10 cellular contexts compared by ENCODE assay signal in genomic region chr6:132713355-132714134, GRCh38. TPM values are rescaled to one million over a fixed set of nuclear protein-coding genes. Genes with fewer than 3 reads are reported as not detected.
DNase-seq lines count a peak whose midpoint lies in the region; ATAC-seq, FAIRE-seq and TF ChIP-seq lines count a peak whose summit lies in the region.
"Had no signal": no experiment of that assay in that cellular context is flagged by ENCODE, and none has a peak within 500 bp of the region (broad histone marks: within the 10 kb centered on the region; RNA-seq: fewer than 3 reads in every experiment).

Gene VNN1, minus strand, starts transcription at chr6:132714055. Its CDS starts 20 bp downstream, at chr6:132714035.

- WGBS in psoas muscle, 3 donors, result 35 to 52% (median 40%) methylated on average over 8 of the region's 8 CpGs

- no peak within 1 kb of the TSS for H3K4me3 Mint-ChIP-seq in mesothelial cell of epicardium
- H3K4me3 Mint-ChIP-seq: activated T-helper 17 cell treated with anti-CD3 and anti-CD28 coated beads, Interleukin-2, amount 50 U/mL, for 72 hours had no signal

- DNase-seq in bronchial epithelial cell (ENCODE audit: low read depth) (no peak), psoas muscle (no peak), mesothelial cell of epicardium (ENCODE audit: low spot score in 2 of 2, unreplicated experiment in 2 of 2) (no peak), DMS53 (lab: John Stamatoyannopoulos, UW) (no peak), NCI-H2107 (lab: John Stamatoyannopoulos, UW) (no peak)

- TF ChIP-seq CTCF in bronchial epithelial cell (IDR thresholded peaks at IDR 0.05; ENCODE audit: insufficient read depth, low read length, severe bottlenecking) (no peak), psoas muscle (IDR thresholded peaks at IDR 0.05) (no peak), mesothelial cell of epicardium (IDR thresholded peaks at IDR 0.05; ENCODE audit: unreplicated experiment) (no peak)

- no peaks in the 10 kb centered on the region for H3K9me3 ChIP-seq in psoas muscle

- no peaks in the 10 kb centered on the region for H3K4me1 ChIP-seq in psoas muscle

- peak within 1 kb of the TSS; percentile 44 for H3K27ac ChIP-seq in psoas muscle

- H3K36me3 ChIP-seq in bronchial epithelial cell (ENCODE audit: control insufficient read depth, insufficient read depth, low read length) (no peaks in the 10 kb centered on the region), psoas muscle (ENCODE audit: insufficient read depth in 1 of 2, low read depth in 1 of 2) (no peaks in the 10 kb centered on the region)

- H3K4me3 ChIP-seq in bronchial epithelial cell (ENCODE audit: low read depth, low read length), result no peak within 1 kb of the TSS
- no peak within 1 kb of the TSS for H3K4me3 ChIP-seq in psoas muscle

- H3K27me3 ChIP-seq in bronchial epithelial cell (ENCODE audit: control insufficient read depth, insufficient read depth, low read length) (no peaks in the 10 kb centered on the region), psoas muscle (ENCODE audit: insufficient read depth in 3 of 3, low read length in 2 of 3) (no peaks in the 10 kb centered on the region)

- H3K27me3 Mint-ChIP-seq in mesothelial cell of epicardium (ENCODE audit: low read depth), result no peaks in the 10 kb centered on the region

- ATAC-seq in GM18868 (IDR thresholded peaks at IDR 0.05; ENCODE audit: unreplicated experiment) (peak; percentile 87), HG03196 (IDR thresholded peaks at IDR 0.05; ENCODE audit: unreplicated experiment) (peak; percentile 57), psoas muscle (peak in 3 of 4 donors; percentile 36 to 69 (median 68)), HG03457 (IDR thresholded peaks at IDR 0.05; ENCODE audit: unreplicated experiment) (no peak)
- ATAC-seq: activated T-helper 17 cell treated with anti-CD3 and anti-CD28 coated beads, Interleukin-2, amount 50 U/mL, for 72 hours had no signal

- peaks cover 4% of the 10 kb centered on the region for H3K9me3 Mint-ChIP-seq in mesothelial cell of epicardium
- H3K9me3 Mint-ChIP-seq: activated T-helper 17 cell treated with anti-CD3 and anti-CD28 coated beads, Interleukin-2, amount 50 U/mL, for 72 hours had no signal

- no peaks in the 10 kb centered on the region for H3K36me3 Mint-ChIP-seq in mesothelial cell of epicardium

- no peak within 1 kb of the TSS for H3K27ac Mint-ChIP-seq in mesothelial cell of epicardium
- H3K27ac Mint-ChIP-seq: activated T-helper 17 cell treated with anti-CD3 and anti-CD28 coated beads, Interleukin-2, amount 50 U/mL, for 72 hours had no signal

- peak; percentile 40 for FAIRE-seq in bronchial epithelial cell (lab: Jason Lieb, UNC)

- intact Hi-C loops in psoas muscle (cut with DNase I), result no loop called here

- H3K4me1 Mint-ChIP-seq in mesothelial cell of epicardium, result peaks cover 4% of the 10 kb centered on the region
- H3K4me1 Mint-ChIP-seq: activated T-helper 17 cell treated with anti-CD3 and anti-CD28 coated beads, Interleukin-2, amount 50 U/mL, for 72 hours had no signal

RNA-seq across cellular contexts. Expression of gene VNN1, which starts in this region (rescaled TPM):
- total RNA-seq in bronchial epithelial cell (0.13 TPM in 1 of 2 replicates, not detected in the other), psoas muscle (under 1 TPM; 0.25 to 0.62 (median 0.40) TPM), mesothelial cell of epicardium (not detected in 3 replicates)
- polyA plus RNA-seq in psoas muscle, result under 1 TPM; 0.06 to 0.32 (median 0.18) TPM
- total RNA-seq: activated T-helper 17 cell treated with anti-CD3 and anti-CD28 coated beads, Interleukin-2, amount 50 U/mL, for 72 hours; osteocyte had no signal

Comparison
In these comparisons a context has a peak if more than half of its experiments do, and no peak if none do; other contexts are left out.
1. Peak in ATAC-seq and H3K27ac ChIP-seq in psoas muscle; RNA of the gene not detected or under 1 TPM.